Comparison of ENCODE assay signal across 32 cellular contexts in genomic region chr9:6999788-7000187, GRCh38.
"Had no signal": no experiment of that assay in that cellular context is flagged by ENCODE, and none has a peak within 500 bp of the region (broad histone marks: within the 10 kb centered on the region; RNA-seq: fewer than 3 reads in every experiment).

No MANE protein-coding gene starts in this region.

- ATAC-seq: left cardiac atrium; left lung; lower lobe of right lung; natural killer cell; right cardiac atrium; stimulated activated naive B cell treated with anti-CD40 and anti-IgM and Interleukin-4, amounts not matched to agents 10 μg/mL and 1 μg/mL and 100 μg/mL, for 72 hours; stimulated activated naive CD8-positive, alpha-beta T cell treated with anti-CD3 and anti-CD28 coated beads, Interleukin-15, Interleukin-2, amounts not matched to agents 100 U/mL and 50 U/mL, for 24 hours had no signal

- H3K4me1 Mint-ChIP-seq: neural progenitor cell had no signal

- H3K36me3 ChIP-seq: neural progenitor cell, prostate gland had no signal

- H2AFZ ChIP-seq: hepatocyte, neural progenitor cell had no signal

- H3K9me3 Mint-ChIP-seq: naive B cell; natural killer cell; nephron progenitor cell; neural progenitor cell; stimulated activated naive B cell treated with anti-CD40 and anti-IgM and Interleukin-4, amounts not matched to agents 10 μg/mL and 1 μg/mL and 100 μg/mL, for 72 hours had no signal

- H3K36me3 Mint-ChIP-seq: natural killer cell, neural progenitor cell had no signal

- H3K27ac Mint-ChIP-seq: natural killer cell; nephron progenitor cell; neural progenitor cell; stimulated activated naive B cell treated with anti-CD40 and anti-IgM and Interleukin-4, amounts not matched to agents 10 μg/mL and 1 μg/mL and 100 μg/mL, for 72 hours had no signal

- DNase-seq: kidney glomerular epithelial cell; left cardiac atrium; left lung; lower lobe of right lung; mammary epithelial cell; mesenchymal stem cell; naive B cell; natural killer cell; nephron progenitor cell; occipital lobe; posterior cingulate gyrus; retina; right cardiac atrium; sigmoid colon; small intestine; stimulated activated CD4-positive, alpha-beta T cell treated with anti-CD3 and anti-CD28 coated beads, Interleukin-1b, Interleukin-23, amount 100 ng/mL, for 48 hours; stimulated activated CD4-positive, alpha-beta T cell treated with anti-CD3 and anti-CD28 coated beads, Interleukin-2, amount 100 ng/mL, for 48 hours; stimulated activated CD4-positive, alpha-beta T cell treated with anti-CD3 and anti-CD28 coated beads, Interleukin-4, amount 100 ng/mL, for 4 hours; stimulated activated CD8-positive, alpha-beta memory T cell treated with anti-CD3 and anti-CD28 coated beads, Interleukin-4, amount 100 ng/mL, for 48 hours; stimulated activated naive B cell treated with anti-CD40 and anti-IgM and Interleukin-4, amounts not matched to agents 10 μg/mL and 1 μg/mL and 100 μg/mL, for 72 hours; stimulated activated naive CD8-positive, alpha-beta T cell treated with anti-CD3 and anti-CD28 coated beads, Interleukin-15, Interleukin-2, amounts not matched to agents 100 U/mL and 50 U/mL, for 24 hours; stomach; testis; thyroid gland; transverse colon; upper lobe of left lung had no signal

- H3K4me2 ChIP-seq: hepatocyte, neural progenitor cell had no signal

- H3K4me1 ChIP-seq: lower lobe of right lung, neural progenitor cell, prostate gland, sigmoid colon, stomach, testis, thyroid gland, transverse colon, upper lobe of left lung, vagina had no signal

- H3K27me3 ChIP-seq: hepatocyte, left lung, neural progenitor cell, neutrophil, sigmoid colon, stomach, testis, thyroid gland, transverse colon, upper lobe of left lung, vagina had no signal

- H3K9ac ChIP-seq: neural progenitor cell had no signal

- H3K27ac ChIP-seq: hepatocyte, left lung, lower lobe of right lung, neural progenitor cell, neutrophil, prostate gland, sigmoid colon, stomach, testis, thyroid gland, transverse colon, upper lobe of left lung, vagina had no signal

- H3K4me3 Mint-ChIP-seq: naive B cell; natural killer cell; nephron progenitor cell; neural progenitor cell; stimulated activated naive B cell treated with anti-CD40 and anti-IgM and Interleukin-4, amounts not matched to agents 10 μg/mL and 1 μg/mL and 100 μg/mL, for 72 hours had no signal

- H3K79me2 ChIP-seq: hepatocyte had no signal

- H3K9me3 ChIP-seq: left lung, lower lobe of right lung, neutrophil, prostate gland, sigmoid colon, stomach, testis, thyroid gland, transverse colon, upper lobe of left lung, vagina had no signal

- H3K27me3 Mint-ChIP-seq: naive B cell; stimulated activated naive B cell treated with anti-CD40 and anti-IgM and Interleukin-4, amounts not matched to agents 10 μg/mL and 1 μg/mL and 100 μg/mL, for 72 hours had no signal

- FAIRE-seq: keratinocyte, small intestine had no signal

- H3K4me3 ChIP-seq: hepatocyte, left lung, lower lobe of right lung, neural progenitor cell, prostate gland, sigmoid colon, stomach, testis, thyroid gland, transverse colon, upper lobe of left lung, vagina had no signal
